Comparison of ENCODE assay signal across 7 cellular contexts in genomic region chr12:39441189-39441962, GRCh38. TPM values are rescaled to one million over a fixed set of nuclear protein-coding genes. Genes with fewer than 3 reads are reported as not detected.
DNase-seq lines count a peak whose midpoint lies in the region; ATAC-seq and TF ChIP-seq lines count a peak whose summit lies in the region.

No MANE protein-coding gene starts in this region.

- H4K20me1 ChIP-seq in SU-DHL-6 (ENCODE audit: low read depth, low read length) = peaks cover 12% of the 10 kb centered on the region; the same call in 1 of the 2 replicates

- H3K9ac ChIP-seq in SU-DHL-6 (ENCODE audit: low read length) = peak overlapping the region; percentile 77; the same call in 1 of the 2 replicates

- H3K27ac ChIP-seq in SU-DHL-6 (ENCODE audit: low read depth, low read length) = no peak overlapping the region
- H3K27ac ChIP-seq in gastroesophageal sphincter = peak overlapping the region in 3 of 4 donors; percentile 91 to 95 (median 91)
- H3K27ac ChIP-seq in gastrocnemius medialis = peak overlapping the region; percentile 86 to 98 (median 95)

- H3K4me2 ChIP-seq in SU-DHL-6 (ENCODE audit: low read depth, low read length, poor library complexity, severe bottlenecking) = peak overlapping the region; percentile 85

- no peak overlapping the region for H2AFZ ChIP-seq in SU-DHL-6 (ENCODE audit: low read depth, low read length, severe bottlenecking)

- H3K9me3 ChIP-seq in HAP-1 = no peaks in the 10 kb centered on the region
- H3K9me3 ChIP-seq in SU-DHL-6 (ENCODE audit: insufficient read depth, low read length) = no peaks in the 10 kb centered on the region
- no peaks in the 10 kb centered on the region for H3K9me3 ChIP-seq in gastroesophageal sphincter
- no peaks in the 10 kb centered on the region for H3K9me3 ChIP-seq in gastrocnemius medialis

- intact Hi-C loops in gastrocnemius medialis (cut with DNase I; ENCODE audit: low total_unique reads) = loop anchor here (5.0 to 10.0 kb wide), 2 partner anchors 69 to 783 kb away; partner anchors contain the start of gene LRRK2

- DNase-seq in HAP-1 (ENCODE audit: low spot score in 2 of 2) = peak in 1 of 2 experiments; percentile 5
- DNase-seq in gastrocnemius medialis = no peak
- no peak for DNase-seq in AML-193 (lab: John Stamatoyannopoulos, UW)
- no peak for DNase-seq in NCI-H1417 treated with DMSO at 0.1 percent for 48 hours (lab: John Stamatoyannopoulos, UW)
- DNase-seq in NCI-H446 (lab: John Stamatoyannopoulos, UW) = no peak

- no peaks in the 10 kb centered on the region; the same call in 1 of the 2 replicates for H3K79me2 ChIP-seq in SU-DHL-6 (ENCODE audit: insufficient read depth, low read length)

- no peak for TF ChIP-seq CTCF in SU-DHL-6 (IDR thresholded peaks at IDR 0.05; ENCODE audit: insufficient read depth, low read length, poor library complexity, severe bottlenecking)
- TF ChIP-seq CTCF in gastroesophageal sphincter (IDR thresholded peaks at IDR 0.05) = no peak
- no peak for TF ChIP-seq CTCF in gastrocnemius medialis (IDR thresholded peaks at IDR 0.05 in 4 of 5, conservative IDR thresholded peaks at IDR 0.05 in 1 of 5)

- TF ChIP-seq EP300 in gastroesophageal sphincter (IDR thresholded peaks at IDR 0.05) = no peak

- WGBS in gastroesophageal sphincter (ENCODE audit: low coverage in 1 of 2), 2 donors = 54 to 58% methylated on average over 4 to 5 of the region's 5 CpGs

- H3K4me1 ChIP-seq in HAP-1 (peaks cover 24% of the 10 kb centered on the region), gastroesophageal sphincter (peaks cover 0 to 21% (median 5%) of the 10 kb centered on the region in 3 donors), gastrocnemius medialis (peaks cover 20 to 42% of the 10 kb centered on the region in 2 donors)

- H3K4me3 ChIP-seq in HAP-1 (peak overlapping the region; percentile 61), SU-DHL-6 (ENCODE audit: insufficient read depth, low read length, poor library complexity, severe bottlenecking) (peak overlapping the region; percentile 59), gastroesophageal sphincter (peak overlapping the region; percentile 68 to 95), gastrocnemius medialis (peak overlapping the region; percentile 60 to 84 (median 70))

- 0 out of 2 replicates have a peak, but pooled peaks cover 17% of the 10 kb centered on the region for H3F3A ChIP-seq in SU-DHL-6 (ENCODE audit: insufficient read depth)

- in situ Hi-C loops in HAP-1 (cut with MboI; ENCODE audit: low sequenced_read_pairs) (no loop called here), gastrocnemius medialis (cut with MboI; ENCODE audit: low sequenced_read_pairs in 4 of 4) (no loop called here)

- no peaks in the 10 kb centered on the region for H3K27me3 ChIP-seq in HAP-1 (ENCODE audit: low read depth)
- H3K27me3 ChIP-seq in SU-DHL-6 (ENCODE audit: low read length) = no peaks in the 10 kb centered on the region
- H3K27me3 ChIP-seq in gastroesophageal sphincter = no peaks in the 10 kb centered on the region
- H3K27me3 ChIP-seq in gastrocnemius medialis = no peaks in the 10 kb centered on the region

- ATAC-seq in gastroesophageal sphincter (no peak), gastrocnemius medialis (no peak)

- H3K9me2 ChIP-seq in SU-DHL-6 (replicated peaks; ENCODE audit: insufficient read depth, low read length) = no peaks in the 10 kb centered on the region

- H3K36me3 ChIP-seq in HAP-1 (replicated peaks) (no peaks in the 10 kb centered on the region), SU-DHL-6 (ENCODE audit: low read length) (no peaks in the 10 kb centered on the region; the same call in 1 of the 2 replicates), gastroesophageal sphincter (no peaks in the 10 kb centered on the region), gastrocnemius medialis (no peaks in the 10 kb centered on the region)

- TF ChIP-seq POLR2A in gastroesophageal sphincter (IDR thresholded peaks at IDR 0.05) (no peak), gastrocnemius medialis (IDR thresholded peaks at IDR 0.05) (no peak)

RNA-seq across cellular contexts. Expression of gene KIF21A, which starts 1.5 kb away (rescaled TPM):
- total RNA-seq in gastroesophageal sphincter = 10 to 100 TPM in 2 of 4 donors, 1 to 10 TPM in 2; 6.7 to 27.2 (median 10.9) TPM
- 10 to 100 TPM; 28.4 to 36.4 (median 33.1) TPM for total RNA-seq in gastrocnemius medialis
